Comparison of ENCODE assay signal across 1 cellular context in the genomic region with DNA sequence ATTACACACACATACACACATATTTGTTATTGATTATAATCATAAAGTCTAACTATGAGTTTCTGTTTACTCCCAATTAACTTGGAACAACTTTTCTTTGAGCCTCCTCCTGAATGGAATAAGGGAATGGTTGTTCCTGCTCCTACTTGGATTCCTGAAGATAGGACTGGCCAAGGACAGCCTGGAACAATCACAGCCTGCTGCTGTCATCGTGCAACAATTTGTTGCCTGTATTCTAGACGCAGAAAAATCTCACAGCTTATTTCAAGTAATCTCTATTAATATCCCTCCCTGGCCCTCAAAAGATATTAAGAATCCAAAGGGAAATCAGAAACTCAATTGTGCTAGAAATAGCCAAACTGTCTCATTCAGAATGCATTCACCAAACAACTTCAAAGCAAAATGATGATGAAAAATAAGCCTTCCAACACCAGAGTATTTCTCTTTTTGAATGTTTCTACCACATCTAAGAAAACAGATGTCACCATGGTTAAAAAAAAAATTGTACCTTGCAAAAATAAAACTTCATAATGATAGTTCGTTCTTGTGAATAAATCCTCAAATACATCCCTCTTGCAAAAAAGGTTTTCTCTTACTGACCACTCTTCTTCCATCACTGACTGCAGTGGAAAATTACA.
TF ChIP-seq lines count a peak whose summit lies in the region.

No MANE protein-coding gene starts in this region.

TF ChIP-seq in GM12878, 131 proteins besides CTCF, POLR2A, EP300 and RAD21:
- TF ChIP-seq NKRF (conservative IDR thresholded peaks at IDR 0.05) (no peak), ZBED1 (IDR thresholded peaks at IDR 0.05; ENCODE audit: borderline replicate concordance) (peak; percentile 79; the same call in 1 of the 2 replicates), JUNB (IDR thresholded peaks at IDR 0.05) (peak; percentile 97), NFIC (IDR thresholded peaks at IDR 0.05; ENCODE audit: low read depth, low read length) (peak; percentile 98), CBFB (IDR thresholded peaks at IDR 0.05; ENCODE audit: low read depth) (peak; percentile 65; the same call in 1 of the 2 replicates), TCF7 (IDR thresholded peaks at IDR 0.05; ENCODE audit: borderline replicate concordance) (peak; percentile 100), GABPA (IDR thresholded peaks at IDR 0.05; ENCODE audit: low read depth) (peak; percentile 68), EED (IDR thresholded peaks at IDR 0.05; ENCODE audit: low read depth) (peak; percentile 41), FOXM1 (IDR thresholded peaks at IDR 0.05; ENCODE audit: low read depth, low read length) (peak; percentile 90), MEF2A (IDR thresholded peaks at IDR 0.05; ENCODE audit: insufficient read depth, low read depth, low read length) (peak; percentile 96), IRF4 (IDR thresholded peaks at IDR 0.05; ENCODE audit: low read depth, low read length) (peak; percentile 80; the same call in 1 of the 2 replicates), CREM (IDR thresholded peaks at IDR 0.05; ENCODE audit: low read depth) (peak; percentile 81), IKZF1 (conservative IDR thresholded peaks at IDR 0.05) (no peak), MEF2B (IDR thresholded peaks at IDR 0.05; ENCODE audit: partially characterized antibody, poor library complexity, severe bottlenecking) (peak; percentile 25), FOXK2 (IDR thresholded peaks at IDR 0.05) (no peak), RUNX3 (IDR thresholded peaks at IDR 0.05; ENCODE audit: low read length) (peak; percentile 99), IKZF2 (IDR thresholded peaks at IDR 0.05) (peak in 1 of 2 experiments; percentile 30; a peak in 1 of 4 replicates), CREB1 (IDR thresholded peaks at IDR 0.05; ENCODE audit: low read depth) (peak; percentile 42; the same call in 1 of the 2 replicates), PRDM15 (CRISPR knock-in tag; IDR thresholded peaks at IDR 0.05) (no peak), BCL11A (IDR thresholded peaks at IDR 0.05; ENCODE audit: low read depth, low read length) (peak; percentile 56; the same call in 1 of the 2 replicates)
- TF ChIP-seq, protein P1, sequence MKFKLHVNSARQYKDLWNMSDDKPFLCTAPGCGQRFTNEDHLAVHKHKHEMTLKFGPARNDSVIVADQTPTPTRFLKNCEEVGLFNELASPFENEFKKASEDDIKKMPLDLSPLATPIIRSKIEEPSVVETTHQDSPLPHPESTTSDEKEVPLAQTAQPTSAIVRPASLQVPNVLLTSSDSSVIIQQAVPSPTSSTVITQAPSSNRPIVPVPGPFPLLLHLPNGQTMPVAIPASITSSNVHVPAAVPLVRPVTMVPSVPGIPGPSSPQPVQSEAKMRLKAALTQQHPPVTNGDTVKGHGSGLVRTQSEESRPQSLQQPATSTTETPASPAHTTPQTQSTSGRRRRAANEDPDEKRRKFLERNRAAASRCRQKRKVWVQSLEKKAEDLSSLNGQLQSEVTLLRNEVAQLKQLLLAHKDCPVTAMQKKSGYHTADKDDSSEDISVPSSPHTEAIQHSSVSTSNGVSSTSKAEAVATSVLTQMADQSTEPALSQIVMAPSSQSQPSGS (IDR thresholded peaks at IDR 0.05; ENCODE audit: low read length): peak; percentile 90
